ENCODE assay signal across 8 cellular contexts in the genomic region with DNA sequence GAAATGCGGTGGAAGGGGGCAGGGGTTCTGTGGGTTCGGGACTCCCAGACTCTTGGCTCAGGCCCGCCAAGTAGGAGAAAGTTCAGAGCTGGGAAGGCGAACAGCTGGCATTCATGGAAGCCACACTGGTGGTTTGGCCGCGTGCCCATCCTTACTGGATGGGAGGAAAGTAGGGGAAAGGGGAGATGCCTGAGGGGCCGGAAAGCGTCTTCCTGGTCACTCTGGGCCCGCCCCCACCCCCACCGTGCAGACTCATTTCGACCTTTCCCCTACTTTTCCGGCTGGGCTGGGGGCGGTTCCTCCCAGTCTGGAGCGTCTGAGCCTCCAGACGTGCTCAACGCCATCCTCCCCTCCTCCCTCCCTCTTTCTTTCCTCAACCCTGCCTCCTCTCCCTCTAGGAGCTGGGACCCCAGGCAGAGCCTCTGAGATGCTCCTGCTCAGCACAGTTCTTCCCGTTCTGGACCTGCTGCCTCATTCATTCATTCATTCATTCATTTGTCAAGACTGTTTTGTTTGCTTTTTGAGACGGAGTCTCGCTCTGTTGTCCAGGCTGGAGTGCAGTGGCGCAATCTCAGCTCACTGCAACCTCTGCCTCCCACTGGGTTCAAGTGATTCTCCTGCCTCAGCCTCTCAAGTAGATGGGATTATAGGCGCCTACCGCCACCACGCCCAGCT. TPM values are rescaled to one million over a fixed set of nuclear protein-coding genes. Genes with fewer than 3 reads are reported as not detected.
A peak's percentile ranks its signal among the peaks of the same experiment; 100 is the strongest.
DNase-seq lines count a peak whose midpoint lies in the region; ATAC-seq, FAIRE-seq and TF ChIP-seq lines count a peak whose summit lies in the region.

No MANE protein-coding gene starts in this region.

- H3K9me3 Mint-ChIP-seq in endodermal cell, result no peaks in the 10 kb centered on the region
- no peaks in the 10 kb centered on the region for H3K9me3 Mint-ChIP-seq in activated naive CD4-positive, alpha-beta T cell treated with anti-CD3 and anti-CD28 coated beads, Interleukin-2, amount 10 ng/mL, durations not matched to agents 7 days and 5 days

- no peaks in the 10 kb centered on the region for H3K36me3 ChIP-seq in endodermal cell (ENCODE audit: control insufficient read depth, insufficient read depth, low read length)

- no peak overlapping the region for H3K4me3 ChIP-seq in endodermal cell (ENCODE audit: low read length)

- ATAC-seq in HG02623 (IDR thresholded peaks at IDR 0.05; ENCODE audit: unreplicated experiment), result no peak
- ATAC-seq in HG02610 (IDR thresholded peaks at IDR 0.05; ENCODE audit: unreplicated experiment), result no peak

- no peak for FAIRE-seq in urothelium cell line (lab: Jason Lieb, UNC)

- WGBS in endodermal cell (ENCODE audit: insufficient coverage in 1 of 2, insufficient read length in 1 of 2), 2 experiments, result 39 to 43% methylated on average over 8 to 22 of the region's 23 CpGs

- no peaks in the 10 kb centered on the region for H3K9me3 ChIP-seq in endodermal cell (ENCODE audit: control insufficient read depth, low read length)

- H3K27ac ChIP-seq in endodermal cell (ENCODE audit: low read depth, low read length), result peak overlapping the region; percentile 59

- H3K27ac Mint-ChIP-seq in endodermal cell, result peak overlapping the region; percentile 37
- no peak overlapping the region for H3K27ac Mint-ChIP-seq in activated naive CD4-positive, alpha-beta T cell treated with anti-CD3 and anti-CD28 coated beads, Interleukin-2, amount 10 ng/mL, durations not matched to agents 7 days and 5 days

- peaks cover 41% of the 10 kb centered on the region for H3K27me3 Mint-ChIP-seq in endodermal cell (ENCODE audit: insufficient read depth)
- H3K27me3 Mint-ChIP-seq in activated naive CD4-positive, alpha-beta T cell treated with anti-CD3 and anti-CD28 coated beads, Interleukin-2, amount 10 ng/mL, durations not matched to agents 7 days and 5 days, result peaks cover 73% of the 10 kb centered on the region

- H3K4me1 ChIP-seq in endodermal cell (ENCODE audit: control insufficient read depth, insufficient read depth, low read length), result peaks cover 12% of the 10 kb centered on the region

- H3K4me3 Mint-ChIP-seq in endodermal cell, result peak overlapping the region; percentile 44
- H3K4me3 Mint-ChIP-seq in activated naive CD4-positive, alpha-beta T cell treated with anti-CD3 and anti-CD28 coated beads, Interleukin-2, amount 10 ng/mL, durations not matched to agents 7 days and 5 days, result no peak overlapping the region

- TF ChIP-seq CTCF in endodermal cell (conservative IDR thresholded peaks at IDR 0.05), result no peak

- peaks cover 18% of the 10 kb centered on the region for H3K27me3 ChIP-seq in endodermal cell (ENCODE audit: control insufficient read depth, insufficient read depth, low read length, poor library complexity, severe bottlenecking)

- peaks cover 21% of the 10 kb centered on the region for H3K4me1 Mint-ChIP-seq in endodermal cell
- peaks cover 21% of the 10 kb centered on the region for H3K4me1 Mint-ChIP-seq in activated naive CD4-positive, alpha-beta T cell treated with anti-CD3 and anti-CD28 coated beads, Interleukin-2, amount 10 ng/mL, durations not matched to agents 7 days and 5 days

- no peak overlapping the region for H3K9ac ChIP-seq in endodermal cell (ENCODE audit: extremely low read depth, low read length, poor library complexity, severe bottlenecking)

- H3K36me3 Mint-ChIP-seq in endodermal cell (ENCODE audit: low read depth), result peaks cover 12% of the 10 kb centered on the region
- H3K36me3 Mint-ChIP-seq in activated naive CD4-positive, alpha-beta T cell treated with anti-CD3 and anti-CD28 coated beads, Interleukin-2, amount 10 ng/mL, durations not matched to agents 7 days and 5 days, result no peaks in the 10 kb centered on the region

- CTCF ChIA-PET in activated naive CD4-positive, alpha-beta T cell treated with anti-CD3 and anti-CD28 coated beads, Interleukin-2, amount 10 ng/mL, durations not matched to agents 7 days and 5 days (lab: Charles Lee), result no interaction called here

- DNase-seq in GM04504 (ENCODE audit: low read depth) (peak; percentile 97), endodermal cell (peak; percentile 84), medulla oblongata (ENCODE audit: extremely low spot score) (peak; percentile 90), urothelium cell line (ENCODE audit: low spot score) (peak; percentile 88)
- no peak for DNase-seq in activated naive CD4-positive, alpha-beta T cell treated with anti-CD3 and anti-CD28 coated beads, Interleukin-2, amount 10 ng/mL, durations not matched to agents 7 days and 5 days

TF ChIP-seq in PFSK-1, 5 proteins besides CTCF, POLR2A, EP300 and RAD21:
- TF ChIP-seq FOXP2 (optimal IDR thresholded peaks at IDR 0.05; ENCODE audit: borderline replicate concordance, extremely low read depth, extremely low read length, insufficient read depth) (peak; percentile 53), TAF1 (IDR thresholded peaks at IDR 0.05; ENCODE audit: borderline replicate concordance, insufficient read depth, low read length) (peak; percentile 18; the same call in 1 of the 2 replicates), POLR2AphosphoS5 (IDR thresholded peaks at IDR 0.05; ENCODE audit: low read depth, low read length) (0 out of 2 replicates have a peak, but pooled peaks have one; percentile 32), SIN3A (IDR thresholded peaks at IDR 0.05; ENCODE audit: borderline replicate concordance, insufficient read depth, low read length) (no peak)
- TF ChIP-seq, protein P1, sequence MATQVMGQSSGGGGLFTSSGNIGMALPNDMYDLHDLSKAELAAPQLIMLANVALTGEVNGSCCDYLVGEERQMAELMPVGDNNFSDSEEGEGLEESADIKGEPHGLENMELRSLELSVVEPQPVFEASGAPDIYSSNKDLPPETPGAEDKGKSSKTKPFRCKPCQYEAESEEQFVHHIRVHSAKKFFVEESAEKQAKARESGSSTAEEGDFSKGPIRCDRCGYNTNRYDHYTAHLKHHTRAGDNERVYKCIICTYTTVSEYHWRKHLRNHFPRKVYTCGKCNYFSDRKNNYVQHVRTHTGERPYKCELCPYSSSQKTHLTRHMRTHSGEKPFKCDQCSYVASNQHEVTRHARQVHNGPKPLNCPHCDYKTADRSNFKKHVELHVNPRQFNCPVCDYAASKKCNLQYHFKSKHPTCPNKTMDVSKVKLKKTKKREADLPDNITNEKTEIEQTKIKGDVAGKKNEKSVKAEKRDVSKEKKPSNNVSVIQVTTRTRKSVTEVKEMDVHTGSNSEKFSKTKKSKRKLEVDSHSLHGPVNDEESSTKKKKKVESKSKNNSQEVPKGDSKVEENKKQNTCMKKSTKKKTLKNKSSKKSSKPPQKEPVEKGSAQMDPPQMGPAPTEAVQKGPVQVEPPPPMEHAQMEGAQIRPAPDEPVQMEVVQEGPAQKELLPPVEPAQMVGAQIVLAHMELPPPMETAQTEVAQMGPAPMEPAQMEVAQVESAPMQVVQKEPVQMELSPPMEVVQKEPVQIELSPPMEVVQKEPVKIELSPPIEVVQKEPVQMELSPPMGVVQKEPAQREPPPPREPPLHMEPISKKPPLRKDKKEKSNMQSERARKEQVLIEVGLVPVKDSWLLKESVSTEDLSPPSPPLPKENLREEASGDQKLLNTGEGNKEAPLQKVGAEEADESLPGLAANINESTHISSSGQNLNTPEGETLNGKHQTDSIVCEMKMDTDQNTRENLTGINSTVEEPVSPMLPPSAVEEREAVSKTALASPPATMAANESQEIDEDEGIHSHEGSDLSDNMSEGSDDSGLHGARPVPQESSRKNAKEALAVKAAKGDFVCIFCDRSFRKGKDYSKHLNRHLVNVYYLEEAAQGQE (IDR thresholded peaks at IDR 0.05; ENCODE audit: insufficient read depth in 1 of 2, low read depth in 2 of 2, low read length in 2 of 2), result peak in 1 of 2 experiments; percentile 54; a peak in 1 of 4 replicates

RNA-seq across cellular contexts. Expression of a gene that starts 3.5 kb away (rescaled TPM):
- polyA plus RNA-seq in PFSK-1 (2012; ENCODE audit: insufficient read length, low read depth), result 0.92 TPM
- total RNA-seq in endodermal cell, result 10 to 100 TPM; 10.9 to 13.2 TPM
- polyA plus RNA-seq in endodermal cell (2013, experiment 1 of 2), result 4.2 TPM
- 2.9 TPM for polyA plus RNA-seq in endodermal cell (2013, experiment 2 of 2)

RNA-seq across cellular contexts. Expression of a gene that starts 22.7 kb away (rescaled TPM):
- polyA plus RNA-seq in PFSK-1 (2012; ENCODE audit: insufficient read length, low read depth), result 116 TPM
- 100 to 1,000 TPM; 137 to 146 TPM for total RNA-seq in endodermal cell
- polyA plus RNA-seq in endodermal cell (2013, experiment 1 of 2), result 116 TPM
- polyA plus RNA-seq in endodermal cell (2013, experiment 2 of 2), result 110 TPM

RNA-seq across cellular contexts. Expression of a gene that starts 24.4 kb away (rescaled TPM):
- polyA plus RNA-seq in PFSK-1 (2012; ENCODE audit: insufficient read length, low read depth), result 1.0 TPM
- total RNA-seq in endodermal cell, result 1 to 10 TPM; 2.3 to 2.6 TPM
- 1.6 TPM for polyA plus RNA-seq in endodermal cell (2013, experiment 1 of 2)
- 1.4 TPM for polyA plus RNA-seq in endodermal cell (2013, experiment 2 of 2)

RNA-seq across cellular contexts. Expression of a gene that starts 45.6 kb away (rescaled TPM):
- polyA plus RNA-seq in PFSK-1 (2012; ENCODE audit: insufficient read length, low read depth), result 23.0 TPM
- total RNA-seq in endodermal cell, result 10 to 100 TPM; 31.8 to 35.9 TPM
- 21.8 TPM for polyA plus RNA-seq in endodermal cell (2013, experiment 1 of 2)
- polyA plus RNA-seq in endodermal cell (2013, experiment 2 of 2), result 20.4 TPM

RNA-seq across cellular contexts. Expression of a gene that starts 46.2 kb away (rescaled TPM):
- polyA plus RNA-seq in PFSK-1 (2012; ENCODE audit: insufficient read length, low read depth), result 2,023 TPM
- 1,000 to 10,000 TPM; 1,512 to 1,809 TPM for total RNA-seq in endodermal cell
- 1,091 TPM for polyA plus RNA-seq in endodermal cell (2013, experiment 1 of 2)
- polyA plus RNA-seq in endodermal cell (2013, experiment 2 of 2), result 978 TPM
